In genomic region chr12:103369929-103370328, GRCh38 we compare ENCODE assay signal across 17 cellular contexts.
A peak's percentile ranks its signal among the peaks of the same experiment; 100 is the strongest.
DNase-seq lines count a peak whose midpoint lies in the region; ATAC-seq, FAIRE-seq and TF ChIP-seq lines count a peak whose summit lies in the region.
"Had no signal": no experiment of that assay in that cellular context is flagged by ENCODE, and none has a peak within 500 bp of the region (broad histone marks: within the 10 kb centered on the region; RNA-seq: fewer than 3 reads in every experiment).

No MANE protein-coding gene starts in this region.

- H3K9me3 ChIP-seq in upper lobe of right lung = no peaks in the 10 kb centered on the region
- H3K9me3 ChIP-seq in tibial nerve = no peaks in the 10 kb centered on the region
- H3K9me3 ChIP-seq: colonic mucosa had no signal

- H3K36me3 ChIP-seq in upper lobe of right lung (no peaks in the 10 kb centered on the region), tibial nerve (no peaks in the 10 kb centered on the region)
- H3K36me3 ChIP-seq: colonic mucosa had no signal

- in situ Hi-C loops in GM13977 (cut with MboI; ENCODE audit: low pct_unique_long_range_greater_than_20kb, low sequenced_read_pairs, unreplicated experiment) = no loop called here

- H3K27me3 ChIP-seq in upper lobe of right lung = no peaks in the 10 kb centered on the region
- H3K27me3 ChIP-seq in tibial nerve = no peaks in the 10 kb centered on the region
- H3K27me3 ChIP-seq: colonic mucosa had no signal

- H3K27ac ChIP-seq in upper lobe of right lung (no peak overlapping the region), tibial nerve (no peak overlapping the region)
- H3K27ac ChIP-seq: colonic mucosa had no signal

- H3K4me1 ChIP-seq in upper lobe of right lung (no peaks in the 10 kb centered on the region), tibial nerve (no peaks in the 10 kb centered on the region)
- H3K4me1 ChIP-seq: colonic mucosa had no signal

- no peak for DNase-seq in upper lobe of right lung
- DNase-seq in tibial nerve (ENCODE audit: low spot score in 2 of 2) = no peak
- DNase-seq in GM13977 (ENCODE audit: low spot score) = no peak
- no peak for DNase-seq in GM10266 (ENCODE audit: extremely low spot score)
- DNase-seq: activated CD8-positive, alpha-beta memory T cell treated with anti-CD3 and anti-CD28 coated beads, Interleukin-2, amount 50 U/mL, for 48 hours; C1 segment of cervical spinal cord; colonic mucosa; midbrain; NCI-H1417; NCI-H748 treated with DMSO at 0.1 percent for 48 hours; stimulated activated CD4-positive, alpha-beta T cell treated with anti-CD3 and anti-CD28 coated beads, Interleukin-4, amount 100 ng/mL, for 4 hours; stimulated activated naive CD8-positive, alpha-beta T cell treated with anti-CD3 and anti-CD28 coated beads, Interleukin-15, amount 100 ng/mL, for 72 hours had no signal

- 91 to 97% methylated on average over 1 of the region's 1 CpG for WGBS in tibial nerve, 2 donors

- no peak for TF ChIP-seq POLR2A in tibial nerve (IDR thresholded peaks at IDR 0.05)

- TF ChIP-seq EP300 in tibial nerve (IDR thresholded peaks at IDR 0.05) = no peak

- peak; percentile 14 for FAIRE-seq in colon (lab: Jason Lieb, UNC)

- ATAC-seq in GM18909 (IDR thresholded peaks at IDR 0.05; ENCODE audit: poor library complexity, unreplicated experiment) (peak; percentile 86), GM21576 (IDR thresholded peaks at IDR 0.05; ENCODE audit: unreplicated experiment) (peak; percentile 82), HG03060 (IDR thresholded peaks at IDR 0.05; ENCODE audit: low read depth, unreplicated experiment) (peak; percentile 95), upper lobe of right lung (no peak)
- ATAC-seq: GM23338; stimulated activated naive CD8-positive, alpha-beta T cell treated with anti-CD3 and anti-CD28 coated beads, Interleukin-15, amount 100 ng/mL, for 72 hours had no signal

- TF ChIP-seq CTCF in upper lobe of right lung (IDR thresholded peaks at IDR 0.05) (no peak), tibial nerve (IDR thresholded peaks at IDR 0.05) (no peak), GM13977 (IDR thresholded peaks at IDR 0.05; ENCODE audit: extremely low read depth, insufficient read depth, missing control alignments) (no peak), GM10266 (IDR thresholded peaks at IDR 0.05; ENCODE audit: control insufficient read depth, insufficient read depth, low read depth, missing control alignments) (no peak)

- intact Hi-C loops in upper lobe of right lung (cut with DNase I) = no loop called here

- no peak overlapping the region for H3K4me3 ChIP-seq in upper lobe of right lung
- no peak overlapping the region for H3K4me3 ChIP-seq in tibial nerve
- H3K4me3 ChIP-seq: colonic mucosa, GM23338 had no signal
